ENCODE assay signal across 23 cellular contexts in the genomic region with DNA sequence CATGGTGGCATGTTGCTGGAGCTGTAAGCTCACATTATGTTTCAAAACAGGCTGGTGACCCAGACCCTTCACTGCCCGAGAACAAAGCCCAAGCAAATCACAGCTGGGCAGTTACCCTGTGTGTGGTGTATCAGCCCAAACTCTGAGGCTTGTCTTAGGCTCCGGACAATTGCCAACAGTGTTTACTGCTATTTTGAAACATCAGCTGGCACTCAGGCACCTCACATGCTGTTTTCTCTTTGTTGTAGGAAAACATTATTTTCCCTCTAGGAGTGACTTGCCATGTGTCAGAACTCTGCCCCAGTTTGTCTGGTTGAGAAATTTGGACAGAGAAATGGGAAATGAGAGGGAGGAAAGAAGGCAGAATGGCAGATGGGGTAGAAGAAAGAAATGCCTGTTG.
"Had no signal": no experiment of that assay in that cellular context is flagged by ENCODE, and none has a peak within 500 bp of the region (broad histone marks: within the 10 kb centered on the region; RNA-seq: fewer than 3 reads in every experiment).

No MANE protein-coding gene starts in this region.

- H3K27me3 ChIP-seq: SJCRH30 had no signal

- H3K9ac ChIP-seq: KMS-11 had no signal

- DNase-seq: activated CD4-positive, alpha-beta T cell treated with anti-CD3 and anti-CD28 coated beads, Interleukin-2, amount 10 ng/mL, durations not matched to agents 24 days and 14 days; activated CD4-positive, alpha-beta T cell treated with anti-CD3 and anti-CD28 coated beads, Interleukin-2, amount 50 U/mL, for 4 hours; activated CD8-positive, alpha-beta T cell treated with anti-CD3 and anti-CD28 coated beads, Interleukin-2, amount 10 ng/mL, durations not matched to agents 7 days and 5 days; activated gamma-delta T cell; activated naive CD4-positive, alpha-beta T cell treated with anti-CD3 and anti-CD28 coated beads for 36 hours; activated T-cell treated with anti-CD3 and anti-CD28 coated beads, Interleukin-2, amount 50 U/mL, for 24 hours; anterior cingulate cortex; NCI-H1092 treated with DMSO at 0.1 percent for 48 hours; NCI-H1417; NCI-H146; NCI-H187; NCI-H2029 treated with DMSO at 0.1 percent for 48 hours; NCI-H2107; NCI-H2171; NCI-H510A; NCI-H526; NCI-H748 treated with DMSO at 0.1 percent for 48 hours; OCI-M1; Right ventricle myocardium superior; SJCRH30 had no signal

- H3K36me3 ChIP-seq: SJCRH30 had no signal

- H3K4me2 ChIP-seq: KMS-11 had no signal

- H3K27ac ChIP-seq: KMS-11, SJCRH30, SK-N-MC had no signal

- H3K9me3 ChIP-seq: SJCRH30 had no signal

- H3K4me1 ChIP-seq: SJCRH30 had no signal

- H3K4me3 ChIP-seq: SJCRH30, SK-N-MC had no signal

- ATAC-seq: activated CD8-positive, alpha-beta T cell treated with anti-CD3 and anti-CD28 coated beads, Interleukin-2, amount 10 ng/mL, durations not matched to agents 7 days and 5 days; activated naive CD4-positive, alpha-beta T cell treated with anti-CD3 and anti-CD28 coated beads, Interleukin-2, amount 50 U/mL, for 72 hours had no signal
